In genomic region chr10:76444034-76444800, GRCh38 we compare ENCODE assay signal across 16 cellular contexts.
DNase-seq lines count a peak whose midpoint lies in the region; ATAC-seq, FAIRE-seq and TF ChIP-seq lines count a peak whose summit lies in the region.
"Had no signal": no experiment of that assay in that cellular context is flagged by ENCODE, and none has a peak within 500 bp of the region (broad histone marks: within the 10 kb centered on the region; RNA-seq: fewer than 3 reads in every experiment).

No MANE protein-coding gene starts in this region.

- DNase-seq in AG20443 (ENCODE audit: low spot score) (peak; percentile 35), cardiac fibroblast (ENCODE audit: low read depth in 2 of 2) (peak; percentile 64 to 72), right atrium auricular region (ENCODE audit: low spot score) (peak; percentile 80), sciatic nerve (ENCODE audit: low spot score) (no peak), cerebellum (ENCODE audit: low spot score) (no peak), frontal cortex (ENCODE audit: low spot score in 2 of 2) (no peak), Kasumi-1 (lab: John Stamatoyannopoulos, UW) (no peak), HTR-8/SVneo (ENCODE audit: insufficient read length, low spot score) (no peak)
- DNase-seq: activated CD4-positive, alpha-beta T cell treated with anti-CD3 and anti-CD28 coated beads, Interleukin-2, amount 50 U/mL, for 48 hours; activated T-cell treated with anti-CD3 and anti-CD28 coated beads, Interleukin-2, amount 50 U/mL, for 72 hours; CD8-positive, alpha-beta memory T cell; erythroblast; NCI-H1417 treated with DMSO at 0.1 percent for 48 hours; NCI-H446 treated with DMSO at 0.1 percent for 48 hours had no signal

- peaks cover 0 to 28% of the 10 kb centered on the region in 2 donors for H3K4me1 ChIP-seq in right atrium auricular region
- H3K4me1 ChIP-seq: A549 had no signal

- FAIRE-seq in frontal cortex (lab: Jason Lieb, UNC) (no peak), HTR-8/SVneo (lab: Jason Lieb, UNC) (no peak)
- FAIRE-seq: A549 had no signal

- no peaks in the 10 kb centered on the region for H3K36me3 ChIP-seq in right atrium auricular region

- H3K4me3 ChIP-seq in cardiac fibroblast (replicated peaks in 1 of 2; ENCODE audit: low read depth in 2 of 2, low read length in 2 of 2) (no peak overlapping the region), right atrium auricular region (peak overlapping the region in 1 of 2 donors; percentile 5)
- H3K4me3 ChIP-seq: A549 had no signal

- peak overlapping the region; percentile 58 to 76 for H3K27ac ChIP-seq in right atrium auricular region
- H3K27ac ChIP-seq: A549, KMS-11 had no signal

- TF ChIP-seq CTCF in cardiac fibroblast (IDR thresholded peaks at IDR 0.05; ENCODE audit: low read depth, low read length) (no peak), right atrium auricular region (IDR thresholded peaks at IDR 0.05) (no peak)

- no peaks in the 10 kb centered on the region for H3K27me3 ChIP-seq in right atrium auricular region

- intact Hi-C loops in sciatic nerve (cut with DNase I), result no loop called here

- no peaks in the 10 kb centered on the region for H3K9me3 ChIP-seq in right atrium auricular region
- H3K9me3 ChIP-seq: A549 had no signal

- ATAC-seq in sciatic nerve, result peak; percentile 81
- ATAC-seq: A549; activated T-cell treated with anti-CD3 and anti-CD28 coated beads, Interleukin-2, amount 50 U/mL, for 72 hours had no signal

Comparison
In these comparisons a context has a peak if more than half of its experiments do, and no peak if none do; other contexts are left out.
1. DNase-seq: peak in AG20443 (single experiment), cardiac fibroblast (2 of 2) and right atrium auricular region (single experiment); none in sciatic nerve (single experiment), cerebellum (single experiment), frontal cortex (0 of 2), Kasumi-1 (0 of 2) and HTR-8/SVneo (single experiment).